In genomic region chr7:159015081-159015893, GRCh38 we compare ENCODE assay signal across 11 cellular contexts.
DNase-seq lines count a peak whose midpoint lies in the region; TF ChIP-seq lines count a peak whose summit lies in the region.
"Had no signal": no experiment of that assay in that cellular context is flagged by ENCODE, and none has a peak within 500 bp of the region (broad histone marks: within the 10 kb centered on the region; RNA-seq: fewer than 3 reads in every experiment).

No MANE protein-coding gene starts in this region.

- no peak for TF ChIP-seq RAD21 in liver (IDR thresholded peaks at IDR 0.05)

- H3K4me1 ChIP-seq in liver (ENCODE audit: control insufficient read depth in 4 of 4, insufficient read depth in 4 of 4, low read length in 3 of 4), result no peaks in the 10 kb centered on the region
- H3K4me1 ChIP-seq in stomach smooth muscle (ENCODE audit: control insufficient read depth, insufficient read depth, low read length), result peaks cover 31% of the 10 kb centered on the region
- H3K4me1 ChIP-seq in MM.1S (ENCODE audit: low read length), result no peaks in the 10 kb centered on the region

- TF ChIP-seq CTCF in choroid plexus epithelial cell (conservative IDR thresholded peaks at IDR 0.05; ENCODE audit: low read depth, low read length) (no peak), liver (IDR thresholded peaks at IDR 0.05; ENCODE audit: low read depth, low read length, missing input control) (no peak), MM.1S (IDR thresholded peaks at IDR 0.05; ENCODE audit: low read length) (no peak)

- H3K9ac ChIP-seq in liver (ENCODE audit: low read depth in 1 of 2, low read length in 2 of 2) (no peak overlapping the region), stomach smooth muscle (ENCODE audit: low read length in 2 of 2) (peak overlapping the region in 1 of 2 donors; percentile 21), MM.1S (ENCODE audit: low read length) (no peak overlapping the region)

- H3K36me3 ChIP-seq in liver (ENCODE audit: control insufficient read depth in 4 of 4, insufficient read depth in 3 of 4, low read depth in 1 of 4, low read length in 3 of 4), result no peaks in the 10 kb centered on the region
- no peaks in the 10 kb centered on the region for H3K36me3 ChIP-seq in stomach smooth muscle (ENCODE audit: control insufficient read depth in 2 of 2, insufficient read depth in 2 of 2, low read length in 2 of 2)
- no peaks in the 10 kb centered on the region for H3K36me3 ChIP-seq in MM.1S (replicated peaks; ENCODE audit: insufficient read depth, low read length)

- 55% methylated on average over 20 of the region's 20 CpGs for WGBS in liver

- H3K9me3 ChIP-seq in liver (ENCODE audit: control insufficient read depth in 4 of 4, low read length in 3 of 4) (no peaks in the 10 kb centered on the region), stomach smooth muscle (ENCODE audit: control insufficient read depth in 2 of 2, low read length in 2 of 2) (no peaks in the 10 kb centered on the region), MM.1S (replicated peaks; ENCODE audit: insufficient read depth, low read length) (no peaks in the 10 kb centered on the region)

- no peak overlapping the region for H3K4me3 ChIP-seq in choroid plexus epithelial cell (ENCODE audit: low read depth, low read length)
- H3K4me3 ChIP-seq in liver (ENCODE audit: low read depth in 1 of 3, low read length in 3 of 3), result no peak overlapping the region
- H3K4me3 ChIP-seq in stomach smooth muscle (ENCODE audit: low read length in 2 of 2), result no peak overlapping the region
- H3K4me3 ChIP-seq in MM.1S (ENCODE audit: low read length), result no peak overlapping the region

- no peak overlapping the region for H3K4me2 ChIP-seq in MM.1S (ENCODE audit: low read depth, low read length)

- H3K27me3 ChIP-seq in liver (ENCODE audit: control insufficient read depth in 4 of 4, insufficient read depth in 4 of 4, low read length in 3 of 4), result no peaks in the 10 kb centered on the region
- no peaks in the 10 kb centered on the region for H3K27me3 ChIP-seq in stomach smooth muscle (ENCODE audit: control insufficient read depth in 1 of 2, insufficient read depth in 2 of 2, low read length in 2 of 2)
- H3K27me3 ChIP-seq in MM.1S (replicated peaks; ENCODE audit: insufficient read depth, low read length), result peaks cover 30% of the 10 kb centered on the region

- peak; percentile 25 for DNase-seq in HuH-7.5 (ENCODE audit: low spot score)
- peak; percentile 81 for DNase-seq in choroid plexus epithelial cell (ENCODE audit: low read depth)
- DNase-seq in MM.1S, result no peak
- DNase-seq in NCI-H187 (lab: John Stamatoyannopoulos, UW), result no peak
- no peak for DNase-seq in AML-193 (lab: John Stamatoyannopoulos, UW)
- no peak for DNase-seq in effector CD8-positive, alpha-beta T cell (lab: John Stamatoyannopoulos, UW)
- DNase-seq: activated T-cell treated with anti-CD3 and anti-CD28 coated beads for 4 hours, NCI-H1417 treated with DMSO at 0.1 percent for 48 hours, T-helper 1 cell had no signal

- no peaks in the 10 kb centered on the region for H3K79me2 ChIP-seq in MM.1S (ENCODE audit: low read length)

- H4K20me1 ChIP-seq in MM.1S (ENCODE audit: insufficient read depth, low read length), result no peaks in the 10 kb centered on the region

- H3K27ac ChIP-seq in liver (ENCODE audit: low read depth in 1 of 2, low read length in 2 of 2) (no peak overlapping the region), stomach smooth muscle (ENCODE audit: low read length) (peak overlapping the region; percentile 41), MM.1S (ENCODE audit: low read length) (no peak overlapping the region)

- H2AFZ ChIP-seq in MM.1S (ENCODE audit: low read length), result no peak overlapping the region

- H3F3A ChIP-seq in MM.1S (ENCODE audit: insufficient read depth, low read length), result no peaks in the 10 kb centered on the region

- no peaks in the 10 kb centered on the region for H3K9me2 ChIP-seq in MM.1S (replicated peaks; ENCODE audit: insufficient read depth, low read length)

TF ChIP-seq in liver, 16 proteins besides CTCF, POLR2A, EP300 and RAD21:
- TF ChIP-seq NR2F2 (IDR thresholded peaks at IDR 0.05) (peak; percentile 97), RXRA (IDR thresholded peaks at IDR 0.05) (peak; percentile 42 to 45), HNF4A (conservative IDR thresholded peaks at IDR 0.05) (no peak)

Comparison
In these comparisons a context has a peak if more than half of its experiments do, and no peak if none do; other contexts are left out.
1. DNase-seq: peak in HuH-7.5 (single experiment) and choroid plexus epithelial cell (single experiment); none in MM.1S (single experiment), NCI-H187 (0 of 2), AML-193 (0 of 2) and effector CD8-positive, alpha-beta T cell (single experiment).